Comparison of ENCODE assay signal across 9 cellular contexts in genomic region chr3:28476194-28476593, GRCh38.
DNase-seq lines count a peak whose midpoint lies in the region; ATAC-seq, FAIRE-seq and TF ChIP-seq lines count a peak whose summit lies in the region.
"Had no signal": no experiment of that assay in that cellular context is flagged by ENCODE, and none has a peak within 500 bp of the region (broad histone marks: within the 10 kb centered on the region; RNA-seq: fewer than 3 reads in every experiment).

No MANE protein-coding gene starts in this region.

- H3K9me3 ChIP-seq in A673 (ENCODE audit: low read depth, low read length, poor library complexity, severe bottlenecking) (no peaks in the 10 kb centered on the region), PC-9 (ENCODE audit: insufficient read depth, low read depth) (no peaks in the 10 kb centered on the region), esophagus squamous epithelium (peaks cover 0 to 1% (median 0%) of the 10 kb centered on the region in 3 donors)
- no peaks in the 10 kb centered on the region for H3K9me3 ChIP-seq in CD4-positive, alpha-beta memory T cell (ENCODE audit: control insufficient read depth in 1 of 2, low read length in 2 of 2)
- H3K9me3 ChIP-seq: HAP-1 had no signal

- no peaks in the 10 kb centered on the region for H3F3A ChIP-seq in PC-9 (ENCODE audit: insufficient read depth, low read depth)

- no peak overlapping the region for H3K27ac ChIP-seq in A673 (ENCODE audit: low read depth, low read length, poor library complexity, severe bottlenecking)
- H3K27ac ChIP-seq in PC-9 = no peak overlapping the region
- H3K27ac ChIP-seq in esophagus squamous epithelium = no peak overlapping the region
- no peak overlapping the region for H3K27ac ChIP-seq in CD4-positive, alpha-beta memory T cell (ENCODE audit: low read depth, low read length)

- H3K4me2 ChIP-seq in PC-9 = no peak overlapping the region

- H3K4me3 Mint-ChIP-seq in CD4-positive, alpha-beta memory T cell = no peak overlapping the region

- POLR2A ChIA-PET in A673 (lab: Charles Lee; ENCODE audit: low non-redundant PET) (no interaction called here), PC-9 (lab: Charles Lee; ENCODE audit: unreplicated experiment) (no interaction called here)
- POLR2A ChIA-PET in CD4-positive, alpha-beta memory T cell (lab: Charles Lee; ENCODE audit: partially characterized antibody) = no interaction called here

- H3K27ac Mint-ChIP-seq in CD4-positive, alpha-beta memory T cell = no peak overlapping the region

- DNase-seq in A673 (ENCODE audit: low spot score) (peak; percentile 54), GM12892 (ENCODE audit: insufficient read length) (peak; percentile 1), PC-9 (no peak), esophagus squamous epithelium (lab: John Stamatoyannopoulos, UW) (no peak), pulmonary artery endothelial cell (ENCODE audit: low read depth, low spot score) (peak; percentile 10)
- no peak for DNase-seq in CD4-positive, alpha-beta memory T cell

- H3K27me3 Mint-ChIP-seq in CD4-positive, alpha-beta memory T cell = no peaks in the 10 kb centered on the region

- peak; percentile 69 for TF ChIP-seq CTCF in A673 (conservative IDR thresholded peaks at IDR 0.05; ENCODE audit: low read depth, low read length)
- peak; percentile 74 for TF ChIP-seq CTCF in PC-9 (conservative IDR thresholded peaks at IDR 0.05)
- peak in 4 of 6 experiments; percentile 15 to 56 (median 37) for TF ChIP-seq CTCF in esophagus squamous epithelium (IDR thresholded peaks at IDR 0.05)

- H3K4me3 ChIP-seq in A673 (ENCODE audit: low read depth, low read length, poor library complexity, severe bottlenecking) (no peak overlapping the region), PC-9 (no peak overlapping the region), esophagus squamous epithelium (no peak overlapping the region)
- H3K4me3 ChIP-seq in CD4-positive, alpha-beta memory T cell (ENCODE audit: low read length in 2 of 2) = no peak overlapping the region
- H3K4me3 ChIP-seq: HAP-1 had no signal

- CTCF ChIA-PET in A673 (lab: Charles Lee) = no interaction called here
- CTCF ChIA-PET in PC-9 (lab: Charles Lee) = no interaction called here
- CTCF ChIA-PET in CD4-positive, alpha-beta memory T cell (lab: Charles Lee; ENCODE audit: partially characterized antibody) = interaction anchor here (1.2 to 1.5 kb wide), 2 partner anchors 11 to 1722 kb away, joined by 4 read pairs; no protein-coding TSS in a partner anchor

- H3K4me1 ChIP-seq in A673 (ENCODE audit: insufficient read depth, low read length, poor library complexity, severe bottlenecking) (no peaks in the 10 kb centered on the region), PC-9 (replicated peaks; ENCODE audit: insufficient read depth) (no peaks in the 10 kb centered on the region), esophagus squamous epithelium (no peaks in the 10 kb centered on the region)
- no peaks in the 10 kb centered on the region for H3K4me1 ChIP-seq in CD4-positive, alpha-beta memory T cell (ENCODE audit: insufficient read depth, low read length)
- H3K4me1 ChIP-seq: HAP-1 had no signal

- H4K20me1 ChIP-seq in PC-9 (ENCODE audit: insufficient read depth) = no peaks in the 10 kb centered on the region

- intact Hi-C loops in A673 (cut with micrococcal nuclease; ENCODE audit: unreplicated experiment) = loop anchor here (2.0 to 10.0 kb wide), 2 partner anchors 251 to 1289 kb away; no protein-coding TSS in a partner anchor
- intact Hi-C loops in PC-9 (cut with micrococcal nuclease; ENCODE audit: unreplicated experiment) = no loop called here
- intact Hi-C loops in esophagus squamous epithelium (cut with DNase I) = no loop called here
- intact Hi-C loops in CD4-positive, alpha-beta memory T cell (cut with micrococcal nuclease) = no loop called here

- no peak for FAIRE-seq in GM12892 (lab: Jason Lieb, UNC)

- H3K4me1 Mint-ChIP-seq in CD4-positive, alpha-beta memory T cell = no peaks in the 10 kb centered on the region

- ATAC-seq in HG03460 (IDR thresholded peaks at IDR 0.05; ENCODE audit: unreplicated experiment) = peak; percentile 68
- no peak for ATAC-seq in GM21717 (IDR thresholded peaks at IDR 0.05; ENCODE audit: unreplicated experiment)

- TF ChIP-seq POLR2A in GM12892 (IDR thresholded peaks at IDR 0.05; ENCODE audit: low read depth, low read length) = no peak
- no peak for TF ChIP-seq POLR2A in esophagus squamous epithelium (IDR thresholded peaks at IDR 0.05)

- BruUV-seq in A673 (replicated peaks; lab: Mats Ljungman, UMichigan) (no TSS peak), PC-9 (replicated peaks; lab: Mats Ljungman, UMichigan) (no TSS peak)

- H3K36me3 ChIP-seq in A673 (ENCODE audit: insufficient read depth, low read length, poor library complexity, severe bottlenecking) (no peaks in the 10 kb centered on the region), PC-9 (ENCODE audit: low read depth) (no peaks in the 10 kb centered on the region), esophagus squamous epithelium (no peaks in the 10 kb centered on the region)
- no peaks in the 10 kb centered on the region for H3K36me3 ChIP-seq in CD4-positive, alpha-beta memory T cell (ENCODE audit: insufficient read depth, low read length)
- H3K36me3 ChIP-seq: HAP-1 had no signal

- H3K27me3 ChIP-seq in A673 (replicated peaks; ENCODE audit: insufficient read depth, low read depth, low read length, poor library complexity) (no peaks in the 10 kb centered on the region), PC-9 (ENCODE audit: insufficient read depth, low read depth) (no peaks in the 10 kb centered on the region), esophagus squamous epithelium (no peaks in the 10 kb centered on the region)
- no peaks in the 10 kb centered on the region for H3K27me3 ChIP-seq in CD4-positive, alpha-beta memory T cell (ENCODE audit: insufficient read depth, low read length)

- no peaks in the 10 kb centered on the region for H3K79me2 ChIP-seq in PC-9 (ENCODE audit: low read depth)

- no peak overlapping the region for H2AFZ ChIP-seq in PC-9

- no peaks in the 10 kb centered on the region for H3K9me2 ChIP-seq in PC-9 (ENCODE audit: insufficient read depth)

- peaks cover 0 to 11% (median 8%) of the 10 kb centered on the region in 8 donors for H3K9me3 Mint-ChIP-seq in CD4-positive, alpha-beta memory T cell

- no peaks in the 10 kb centered on the region for H3K36me3 Mint-ChIP-seq in CD4-positive, alpha-beta memory T cell

Comparison
In these comparisons a context has a peak if more than half of its experiments do, and no peak if none do; other contexts are left out.
1. DNase-seq: peak in A673 (single experiment), GM12892 (single experiment) and pulmonary artery endothelial cell (single experiment); none in PC-9 (0 of 2), esophagus squamous epithelium (single experiment) and CD4-positive, alpha-beta memory T cell (0 of 5).
2. Peak in every context shown above with its lines, with median percentiles within 50 percentile points of each other: CTCF ChIP-seq.